Comparison of ENCODE assay signal across 1 cellular context in the genomic region with DNA sequence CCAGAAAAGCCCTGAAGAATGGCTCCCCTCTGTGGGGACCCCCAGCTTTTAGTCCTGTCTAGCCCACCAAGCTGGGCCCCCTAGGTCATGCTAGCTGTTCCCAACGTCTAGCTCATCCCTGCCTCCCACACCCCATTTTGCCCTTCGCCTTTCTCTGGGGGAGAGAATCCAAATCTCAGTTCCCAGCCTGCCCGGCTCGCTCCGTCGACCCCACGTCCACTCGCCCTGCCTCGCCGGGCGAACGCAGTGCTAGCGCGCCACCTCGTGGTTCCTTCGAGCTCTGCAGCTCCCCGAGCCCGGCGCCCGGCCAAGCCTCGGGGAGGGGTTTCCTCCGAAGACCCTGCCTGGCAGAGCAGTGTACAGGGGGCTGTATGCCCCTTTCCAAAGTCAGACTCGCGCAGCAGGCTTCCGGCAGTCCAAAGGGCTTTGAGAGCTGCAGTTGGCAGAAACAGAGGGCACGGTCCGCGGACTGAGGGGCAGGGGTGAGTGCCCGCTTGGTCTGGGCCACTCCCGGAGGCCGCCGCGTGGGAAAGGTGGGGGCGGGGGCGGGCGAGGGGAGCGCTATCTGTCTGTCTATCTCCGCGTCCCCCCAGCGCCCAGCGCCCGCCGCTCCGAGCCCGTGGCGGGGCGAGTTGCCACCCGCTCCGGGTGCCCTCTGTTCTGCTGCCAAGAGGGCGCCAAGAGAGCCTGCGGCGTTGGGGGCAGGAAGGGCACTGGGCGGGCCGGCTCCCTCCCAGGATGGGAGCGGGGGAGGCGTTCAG.
A peak's percentile ranks its signal among the peaks of the same experiment; 100 is the strongest.
TF ChIP-seq lines count a peak whose summit lies in the region.

No MANE protein-coding gene starts in this region.

TF ChIP-seq in HepG2, 621 proteins besides CTCF, POLR2A, EP300 and RAD21 (continued from another document and continues in another):
- TF ChIP-seq ZBTB7B (CRISPR knock-in tag; IDR thresholded peaks at IDR 0.05), result 0 out of 2 replicates have a peak, but pooled peaks have one; percentile 73
- no peak for TF ChIP-seq HNF4G (IDR thresholded peaks at IDR 0.05; ENCODE audit: borderline replicate concordance, low read depth, low read length)
- TF ChIP-seq HNF4G (CRISPR knock-in tag; IDR thresholded peaks at IDR 0.05; ENCODE audit: borderline replicate concordance, low read depth), result 0 out of 2 replicates have a peak, but pooled peaks have one; percentile 20
- peak; percentile 43; the same call in 1 of the 2 replicates for TF ChIP-seq ARID5B (CRISPR knock-in tag; IDR thresholded peaks at IDR 0.05)
- no peak for TF ChIP-seq NFIB (CRISPR knock-in tag; IDR thresholded peaks at IDR 0.05; ENCODE audit: borderline replicate concordance)
- peak; percentile 24; the same call in 1 of the 2 replicates for TF ChIP-seq ZNF501 (CRISPR knock-in tag; IDR thresholded peaks at IDR 0.05)
- TF ChIP-seq AHDC1 (CRISPR knock-in tag; IDR thresholded peaks at IDR 0.05; ENCODE audit: borderline replicate concordance), result 0 out of 2 replicates have a peak, but pooled peaks have one; percentile 16
- no peak for TF ChIP-seq CBX2 (IDR thresholded peaks at IDR 0.05; ENCODE audit: low read depth, low read length)
- TF ChIP-seq CBX2 (CRISPR knock-in tag; IDR thresholded peaks at IDR 0.05; ENCODE audit: low read depth), result no peak
- TF ChIP-seq SMC3 (IDR thresholded peaks at IDR 0.05; ENCODE audit: low read length), result peak; percentile 84; the same call in 1 of the 2 replicates
- TF ChIP-seq ZNF883 (CRISPR knock-in tag; IDR thresholded peaks at IDR 0.05; ENCODE audit: not compliant biosample characterization), result no peak
- TF ChIP-seq IKZF4 (CRISPR knock-in tag; IDR thresholded peaks at IDR 0.05; ENCODE audit: borderline replicate concordance, low read depth, not compliant biosample characterization), result peak; percentile 62
- TF ChIP-seq SALL1 (CRISPR knock-in tag; IDR thresholded peaks at IDR 0.05), result peak; percentile 67; the same call in 1 of the 2 replicates
- TF ChIP-seq, protein P1, sequence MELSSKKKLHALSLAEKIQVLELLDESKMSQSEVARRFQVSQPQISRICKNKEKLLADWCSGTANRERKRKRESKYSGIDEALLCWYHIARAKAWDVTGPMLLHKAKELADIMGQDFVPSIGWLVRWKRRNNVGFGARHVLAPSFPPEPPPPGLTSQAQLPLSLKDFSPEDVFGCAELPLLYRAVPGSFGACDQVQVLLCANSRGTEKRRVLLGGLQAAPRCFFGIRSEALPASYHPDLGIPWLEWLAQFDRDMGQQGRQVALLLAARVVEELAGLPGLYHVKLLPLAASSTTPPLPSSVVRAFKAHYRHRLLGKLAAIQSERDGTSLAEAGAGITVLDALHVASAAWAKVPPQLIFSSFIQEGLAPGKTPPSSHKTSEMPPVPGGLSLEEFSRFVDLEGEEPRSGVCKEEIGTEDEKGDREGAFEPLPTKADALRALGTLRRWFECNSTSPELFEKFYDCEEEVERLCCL (CRISPR knock-in tag; IDR thresholded peaks at IDR 0.05; ENCODE audit: borderline replicate concordance), result no peak
- TF ChIP-seq MTERF4 (CRISPR knock-in tag; IDR thresholded peaks at IDR 0.05), result 0 out of 2 replicates have a peak, but pooled peaks have one; percentile 24
- TF ChIP-seq ZBTB25 (CRISPR knock-in tag; IDR thresholded peaks at IDR 0.05), result peak; percentile 81; the same call in 1 of the 2 replicates
- TF ChIP-seq, protein P2, sequence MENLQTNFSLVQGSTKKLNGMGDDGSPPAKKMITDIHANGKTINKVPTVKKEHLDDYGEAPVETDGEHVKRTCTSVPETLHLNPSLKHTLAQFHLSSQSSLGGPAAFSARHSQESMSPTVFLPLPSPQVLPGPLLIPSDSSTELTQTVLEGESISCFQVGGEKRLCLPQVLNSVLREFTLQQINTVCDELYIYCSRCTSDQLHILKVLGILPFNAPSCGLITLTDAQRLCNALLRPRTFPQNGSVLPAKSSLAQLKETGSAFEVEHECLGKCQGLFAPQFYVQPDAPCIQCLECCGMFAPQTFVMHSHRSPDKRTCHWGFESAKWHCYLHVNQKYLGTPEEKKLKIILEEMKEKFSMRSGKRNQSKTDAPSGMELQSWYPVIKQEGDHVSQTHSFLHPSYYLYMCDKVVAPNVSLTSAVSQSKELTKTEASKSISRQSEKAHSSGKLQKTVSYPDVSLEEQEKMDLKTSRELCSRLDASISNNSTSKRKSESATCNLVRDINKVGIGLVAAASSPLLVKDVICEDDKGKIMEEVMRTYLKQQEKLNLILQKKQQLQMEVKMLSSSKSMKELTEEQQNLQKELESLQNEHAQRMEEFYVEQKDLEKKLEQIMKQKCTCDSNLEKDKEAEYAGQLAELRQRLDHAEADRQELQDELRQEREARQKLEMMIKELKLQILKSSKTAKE (CRISPR knock-in tag; IDR thresholded peaks at IDR 0.05; ENCODE audit: borderline replicate concordance), result 0 out of 2 replicates have a peak, but pooled peaks have one; percentile 42
- peak; percentile 56; the same call in 1 of the 2 replicates for TF ChIP-seq TARDBP (CRISPR knock-in tag; IDR thresholded peaks at IDR 0.05)
- 0 out of 2 replicates have a peak, but pooled peaks have one; percentile 3 for TF ChIP-seq CEBPG (CRISPR knock-in tag; IDR thresholded peaks at IDR 0.05)
- peak; percentile 41; the same call in 1 of the 2 replicates for TF ChIP-seq ZNF225 (CRISPR knock-in tag; IDR thresholded peaks at IDR 0.05)
- TF ChIP-seq ZNF564 (CRISPR knock-in tag; IDR thresholded peaks at IDR 0.05), result 0 out of 2 replicates have a peak, but pooled peaks have one; percentile 53
- no peak for TF ChIP-seq AKNA (CRISPR knock-in tag; IDR thresholded peaks at IDR 0.05; ENCODE audit: borderline replicate concordance)
- no peak for TF ChIP-seq SMYD3 (CRISPR knock-in tag; IDR thresholded peaks at IDR 0.05)
- peak; percentile 72; the same call in 1 of the 2 replicates for TF ChIP-seq ZNF572 (CRISPR knock-in tag; IDR thresholded peaks at IDR 0.05)
- no peak for TF ChIP-seq CCAR2 (optimal IDR thresholded peaks at IDR 0.05; ENCODE audit: low read depth, low read length)
